18 cellular contexts compared by ENCODE assay signal in the genomic region with DNA sequence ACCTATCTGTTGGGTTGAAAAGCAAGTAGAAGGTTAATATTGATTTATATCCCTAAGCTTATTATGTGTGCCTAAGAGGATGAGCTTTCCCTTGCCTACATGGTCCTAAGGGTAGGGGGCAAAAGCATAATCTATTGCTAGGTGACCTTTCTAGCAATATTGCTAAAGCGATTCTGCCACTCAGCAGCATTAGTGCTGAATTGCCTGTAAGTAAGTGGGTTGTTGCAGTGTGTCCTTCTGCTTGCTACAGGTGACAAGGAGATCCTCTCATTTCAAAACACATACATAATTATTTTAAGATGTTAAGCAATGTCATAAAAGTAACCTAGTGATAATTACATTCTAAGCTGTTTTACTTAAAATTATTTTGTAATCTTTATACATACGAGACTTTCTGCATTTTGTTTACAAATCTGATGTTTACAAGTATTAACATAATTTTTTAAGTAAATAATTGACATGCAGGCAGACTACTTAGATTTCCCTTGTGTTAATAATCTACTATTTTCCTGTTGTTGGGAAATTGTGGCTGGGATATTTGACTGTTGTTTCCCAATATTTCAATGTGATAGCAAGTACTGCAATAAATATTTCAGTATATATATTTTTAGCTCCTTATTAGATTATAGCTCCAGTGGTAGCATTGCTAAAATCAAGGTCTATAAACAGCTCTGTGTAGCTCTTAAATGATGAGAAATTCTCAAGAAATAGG. TPM values are rescaled to one million over a fixed set of nuclear protein-coding genes. Genes with fewer than 3 reads are reported as not detected.
DNase-seq lines count a peak whose midpoint lies in the region; ATAC-seq, FAIRE-seq and TF ChIP-seq lines count a peak whose summit lies in the region.
"Had no signal": no experiment of that assay in that cellular context is flagged by ENCODE, and none has a peak within 500 bp of the region (broad histone marks: within the 10 kb centered on the region; RNA-seq: fewer than 3 reads in every experiment).

No MANE protein-coding gene starts in this region.

- DNase-seq in D721Med (ENCODE audit: insufficient read length, low spot score) (no peak), GM18507 (ENCODE audit: extremely low spot score, insufficient read length, low read depth) (no peak), WERI-Rb-1 (peak; percentile 33), left ventricle myocardium superior (no peak), DMS79 treated with DMSO at 0.1 percent for 48 hours (lab: John Stamatoyannopoulos, UW) (no peak), stomach (no peak), kidney tubule cell (ENCODE audit: low spot score) (no peak)
- DNase-seq: Calu3; CD4-positive, CD25-positive, alpha-beta regulatory T cell; GF-D8; H7; Karpas-422; MG63; NCI-H1092; NCI-H526 treated with DMSO at 0.1 percent for 48 hours; PC-9; SW 1271 had no signal

- H3K4me3 ChIP-seq in WERI-Rb-1 (ENCODE audit: low read depth, low read length) (no peak overlapping the region), stomach (no peak overlapping the region)
- H3K4me3 ChIP-seq: MG63, PC-9 had no signal

- intact Hi-C loops in left ventricle myocardium superior (cut with micrococcal nuclease) (no loop called here), stomach (cut with DNase I; ENCODE audit: low total_unique reads) (no loop called here)

- FAIRE-seq in D721Med (lab: Jason Lieb, UNC) (peak; percentile 98), GM18507 (lab: Jason Lieb, UNC) (peak; percentile 36)
- FAIRE-seq: GM12891 had no signal

- no peak for TF ChIP-seq POLR2A in stomach (IDR thresholded peaks at IDR 0.05)

- no peak for TF ChIP-seq CTCF in D721Med (IDR thresholded peaks at IDR 0.05; ENCODE audit: insufficient read depth, missing control alignments)
- no peak for TF ChIP-seq CTCF in WERI-Rb-1 (IDR thresholded peaks at IDR 0.05; ENCODE audit: low read depth, low read length)
- no peak for TF ChIP-seq CTCF in stomach (IDR thresholded peaks at IDR 0.05)

- peak; percentile 62 for ATAC-seq in left ventricle myocardium superior

- H3K27ac ChIP-seq in WERI-Rb-1 (no peak overlapping the region), stomach (no peak overlapping the region)
- H3K27ac ChIP-seq: PC-9 had no signal

- TF ChIP-seq EP300 in stomach (IDR thresholded peaks at IDR 0.05), result no peak

- H3K27me3 ChIP-seq in WERI-Rb-1 (ENCODE audit: insufficient read depth, low read depth, severe bottlenecking), result no peaks in the 10 kb centered on the region
- H3K27me3 ChIP-seq in stomach, result no peaks in the 10 kb centered on the region
- H3K27me3 ChIP-seq: MG63 had no signal

- 77 to 87% (median 85%) methylated on average over 2 of the region's 2 CpGs for WGBS in stomach, 5 donors

- no peaks in the 10 kb centered on the region for H3K9me3 ChIP-seq in WERI-Rb-1 (ENCODE audit: severe bottlenecking)
- no peaks in the 10 kb centered on the region for H3K9me3 ChIP-seq in stomach
- H3K9me3 ChIP-seq: MG63 had no signal

- H3K36me3 ChIP-seq in WERI-Rb-1 (no peaks in the 10 kb centered on the region; the same call in 1 of the 2 replicates), stomach (peaks cover 0 to 15% (median 11%) of the 10 kb centered on the region in 4 donors)
- H3K36me3 ChIP-seq: MG63 had no signal

- H3K4me1 ChIP-seq in stomach, result no peaks in the 10 kb centered on the region

RNA-seq across cellular contexts. Expression of gene CABYR, which starts 49.1 kb away (rescaled TPM):
- total RNA-seq in left ventricle myocardium superior (not detected), stomach (1 to 10 TPM in 2 of 5 donors, under 1 TPM in 1, not detected in 2; 0.73 to 9.4 (median 4.7) TPM)
- polyA plus RNA-seq in stomach, result 1 to 10 TPM in 2 of 3 donors, not detected in 1; 1.1 to 2.6 TPM
